In the genomic region with DNA sequence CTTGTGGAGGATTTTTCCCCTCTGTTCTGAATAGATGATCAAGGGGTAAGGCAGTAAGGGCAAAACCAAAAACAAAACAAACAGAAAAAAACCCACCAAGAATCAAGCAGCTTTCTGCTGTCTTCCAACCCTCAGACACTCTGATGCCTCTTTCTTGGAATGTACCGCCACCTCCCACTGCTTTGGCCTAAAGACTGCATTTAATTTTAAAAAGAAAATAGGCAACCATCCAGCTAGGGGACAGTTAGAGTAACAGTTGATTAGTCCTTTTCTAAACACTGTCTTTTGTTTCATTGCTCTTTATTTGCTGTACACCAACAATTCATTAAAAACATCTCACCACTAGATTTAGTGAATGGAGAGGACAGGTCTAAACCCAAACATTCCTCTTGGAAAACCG, we compare ENCODE assay signal across 21 cellular contexts. TPM values are rescaled to one million over a fixed set of nuclear protein-coding genes. Genes with fewer than 3 reads are reported as not detected.
"Had no signal": no experiment of that assay in that cellular context is flagged by ENCODE, and none has a peak within 500 bp of the region (broad histone marks: within the 10 kb centered on the region; RNA-seq: fewer than 3 reads in every experiment).

No MANE protein-coding gene starts in this region.

- H3K4me3 Mint-ChIP-seq: activated CD8-positive, alpha-beta T cell treated with anti-CD3 and anti-CD28 coated beads, Interleukin-2, amount 10 ng/mL, durations not matched to agents 7 days and 5 days; T-cell had no signal

- H3K36me3 ChIP-seq: thoracic aorta, upper lobe of left lung had no signal

- H3K27ac ChIP-seq: thoracic aorta, upper lobe of left lung had no signal

- H3K36me3 Mint-ChIP-seq: T-cell had no signal

- H3K27me3 ChIP-seq: upper lobe of left lung had no signal

- ATAC-seq: activated CD8-positive, alpha-beta T cell treated with anti-CD3 and anti-CD28 coated beads, Interleukin-2, amount 10 ng/mL, durations not matched to agents 7 days and 5 days; activated naive CD4-positive, alpha-beta T cell treated with anti-CD3 and anti-CD28 coated beads, Interleukin-2, amount 50 U/mL, for 72 hours; left ventricle myocardium superior; sciatic nerve; T-cell had no signal

- H3K4me3 ChIP-seq: thoracic aorta, upper lobe of left lung had no signal

- H3K27ac Mint-ChIP-seq: activated CD8-positive, alpha-beta T cell treated with anti-CD3 and anti-CD28 coated beads, Interleukin-2, amount 10 ng/mL, durations not matched to agents 7 days and 5 days; activated naive CD4-positive, alpha-beta T cell treated with anti-CD3 and anti-CD28 coated beads, Interleukin-2, amount 50 U/mL, for 72 hours; T-cell had no signal

- H3K9me3 Mint-ChIP-seq: nephron progenitor cell had no signal

- H3K9me3 ChIP-seq: thoracic aorta, upper lobe of left lung had no signal

- DNase-seq: activated CD4-positive, alpha-beta T cell treated with anti-CD3 and anti-CD28 coated beads for 1 hour; activated CD4-positive, alpha-beta T cell treated with anti-CD3 and anti-CD28 coated beads, Interleukin-2, amount 50 U/mL, for 1 hour; activated CD8-positive, alpha-beta T cell treated with anti-CD3 and anti-CD28 coated beads, Interleukin-2, amount 10 ng/mL, durations not matched to agents 7 days and 5 days; activated T-cell treated with anti-CD3 and anti-CD28 coated beads, Interleukin-2, amount 50 U/mL, for 1 hour; aorta; cerebellar nuclear complex; cortex of kidney; foreskin melanocyte; hippocampal formation; left ventricle myocardium superior; nephron progenitor cell; nucleus accumbens; posterior cingulate gyrus; stimulated activated CD4-positive, alpha-beta T cell treated with anti-CD3 and anti-CD28 coated beads, Interleukin-4, amount 100 ng/mL, for 1 hour; stimulated activated naive CD4-positive, alpha-beta T cell; T-cell; upper lobe of left lung had no signal

- H3K4me1 Mint-ChIP-seq: T-cell had no signal

- FAIRE-seq: endometrium had no signal

RNA-seq across cellular contexts. Expression of a gene that starts 21.5 kb away (rescaled TPM):
- total RNA-seq: activated CD8-positive, alpha-beta T cell treated with anti-CD3 and anti-CD28 coated beads, Interleukin-2, amount 10 ng/mL, durations not matched to agents 7 days and 5 days; activated naive CD4-positive, alpha-beta T cell treated with anti-CD3 and anti-CD28 coated beads, Interleukin-2, amount 50 U/mL, for 72 hours had no signal
